ENCODE assay signal across 15 cellular contexts in the genomic region with DNA sequence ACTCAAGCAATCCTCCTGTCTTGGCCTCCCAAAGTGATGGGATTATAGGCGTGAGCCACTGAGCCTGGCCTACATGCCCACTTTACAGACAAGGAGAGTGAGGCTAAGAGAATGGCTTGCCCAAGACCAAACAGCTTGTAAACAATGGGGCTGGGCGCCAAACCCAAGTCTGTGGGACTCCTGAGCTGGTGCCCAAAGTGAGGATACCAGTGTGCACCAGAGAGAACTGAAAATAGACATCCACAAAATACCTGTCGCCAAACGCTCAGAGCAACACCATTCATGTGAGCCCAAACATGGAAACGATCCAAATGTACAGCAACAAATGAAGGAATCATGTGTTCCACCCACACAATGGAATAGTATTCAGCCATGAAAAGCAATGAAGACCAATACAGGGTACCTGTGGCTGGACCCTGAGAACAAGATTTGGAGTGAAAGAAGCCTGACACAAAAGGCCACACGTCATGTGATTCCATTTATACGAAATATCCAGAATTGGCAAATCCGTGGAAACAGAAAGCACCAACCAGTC. TPM values are rescaled to one million over a fixed set of nuclear protein-coding genes. Genes with fewer than 3 reads are reported as not detected.
DNase-seq lines count a peak whose midpoint lies in the region; ATAC-seq, FAIRE-seq and TF ChIP-seq lines count a peak whose summit lies in the region.
"Had no signal": no experiment of that assay in that cellular context is flagged by ENCODE, and none has a peak within 500 bp of the region (broad histone marks: within the 10 kb centered on the region; RNA-seq: fewer than 3 reads in every experiment).

No MANE protein-coding gene starts in this region.

- H3K4me1 ChIP-seq in A549 (peaks cover 32% of the 10 kb centered on the region), endodermal cell (ENCODE audit: control insufficient read depth, insufficient read depth, low read length) (peaks cover 22% of the 10 kb centered on the region)
- peaks cover 0 to 2% of the 10 kb centered on the region in 2 donors for H3K4me1 ChIP-seq in naive thymus-derived CD4-positive, alpha-beta T cell (ENCODE audit: control insufficient read depth in 2 of 2, insufficient read depth in 2 of 2, low read length in 2 of 2)

- 90% methylated on average over 8 of the region's 8 CpGs for WGBS in A549 (ENCODE audit: missing lambda C conversion rate)
- 96% methylated on average over 7 to 8 of the region's 8 CpGs for WGBS in endodermal cell (ENCODE audit: insufficient coverage in 1 of 2, insufficient read length in 1 of 2), 2 experiments

- no peak overlapping the region for H3K27ac Mint-ChIP-seq in endodermal cell
- peak overlapping the region; percentile 71 for H3K27ac Mint-ChIP-seq in progenitor cell of endocrine pancreas
- H3K27ac Mint-ChIP-seq in naive thymus-derived CD4-positive, alpha-beta T cell = no peak overlapping the region

- CTCF ChIA-PET in A549 (lab: Yijun Ruan, JAX) = interaction anchor here (0.6 to 1.6 kb wide), 17 partner anchors 14 to 673 kb away, joined by 3 to 9 read pairs (median 4); no protein-coding TSS in a partner anchor
- CTCF ChIA-PET in naive thymus-derived CD4-positive, alpha-beta T cell (lab: Charles Lee) = interaction anchor here (0.6 kb wide), 1 partner anchor 79 kb away, joined by 3 read pairs; no protein-coding TSS in a partner anchor

- H3K27me3 Mint-ChIP-seq in endodermal cell (ENCODE audit: insufficient read depth) (no peaks in the 10 kb centered on the region), progenitor cell of endocrine pancreas (no peaks in the 10 kb centered on the region)
- no peaks in the 10 kb centered on the region for H3K27me3 Mint-ChIP-seq in naive thymus-derived CD4-positive, alpha-beta T cell

- H3K36me3 ChIP-seq in H7 (replicated peaks; ENCODE audit: control insufficient read depth, insufficient read depth, low read length) (no peaks in the 10 kb centered on the region), endodermal cell (ENCODE audit: control insufficient read depth, insufficient read depth, low read length) (peaks cover 3% of the 10 kb centered on the region)
- peaks cover 0 to 9% (median 0%) of the 10 kb centered on the region in 3 experiments for H3K36me3 ChIP-seq in naive thymus-derived CD4-positive, alpha-beta T cell (ENCODE audit: control insufficient read depth in 2 of 3, insufficient read depth in 3 of 3, low read length in 3 of 3)

- no peak for ATAC-seq in A549
- ATAC-seq in naive thymus-derived CD4-positive, alpha-beta T cell = no peak
- no peak for ATAC-seq in HG03565 (IDR thresholded peaks at IDR 0.05; ENCODE audit: unreplicated experiment)

- peaks cover 20% of the 10 kb centered on the region for H3K4me1 Mint-ChIP-seq in endodermal cell
- H3K4me1 Mint-ChIP-seq in progenitor cell of endocrine pancreas (ENCODE audit: low read depth) = peaks cover 27% of the 10 kb centered on the region
- H3K4me1 Mint-ChIP-seq in naive thymus-derived CD4-positive, alpha-beta T cell = peaks cover 0 to 4% (median under 1%) of the 10 kb centered on the region in 7 donors

- H3K36me3 Mint-ChIP-seq in endodermal cell (ENCODE audit: low read depth) = peaks cover 5% of the 10 kb centered on the region
- H3K36me3 Mint-ChIP-seq in progenitor cell of endocrine pancreas (ENCODE audit: insufficient read depth) = no peaks in the 10 kb centered on the region
- no peaks in the 10 kb centered on the region for H3K36me3 Mint-ChIP-seq in naive thymus-derived CD4-positive, alpha-beta T cell

- DNase-seq in A549 (ENCODE audit: low read depth in 1 of 2, low spot score in 1 of 2) (no peak), H7 (peak; percentile 10), endodermal cell (peak; percentile 23), progenitor cell of endocrine pancreas (ENCODE audit: low spot score, unreplicated experiment) (no peak), ureter (ENCODE audit: low spot score) (no peak), NCI-H1436 (lab: John Stamatoyannopoulos, UW) (no peak)
- no peak for DNase-seq in naive thymus-derived CD4-positive, alpha-beta T cell
- DNase-seq: AML-193, DMS79 treated with DMSO at 0.1 percent for 48 hours, HCEC 1CT, KBM-7, MV-4-11, NCI-H187, NCI-H2227 treated with DMSO at 0.1 percent for 48 hours had no signal

- no peak for TF ChIP-seq EP300 in A549 (IDR thresholded peaks at IDR 0.05)

- POLR2A ChIA-PET in A549 (lab: Yijun Ruan, JAX) = interaction anchor here (0.6 kb wide), 1 partner anchor 89 kb away, joined by 3 read pairs; no protein-coding TSS in a partner anchor
- POLR2A ChIA-PET in naive thymus-derived CD4-positive, alpha-beta T cell (lab: Charles Lee) = interaction anchor here (0.5 to 0.6 kb wide), 2 partner anchors 96 to 167 kb away, joined by 3 to 4 read pairs; no protein-coding TSS in a partner anchor

- no peak overlapping the region for H3K9ac ChIP-seq in endodermal cell (ENCODE audit: extremely low read depth, low read length, poor library complexity, severe bottlenecking)

- FAIRE-seq in A549 (lab: Jason Lieb, UNC) = no peak

- intact Hi-C loops in naive thymus-derived CD4-positive, alpha-beta T cell (cut with micrococcal nuclease) = loop anchor here (2.0 to 5.0 kb wide), 2 partner anchors 163 kb away; a partner anchor contains a TSS

- H3K4me3 Mint-ChIP-seq in endodermal cell (no peak overlapping the region), progenitor cell of endocrine pancreas (ENCODE audit: low read depth) (no peak overlapping the region)
- H3K4me3 Mint-ChIP-seq in naive thymus-derived CD4-positive, alpha-beta T cell = no peak overlapping the region

- TF ChIP-seq RAD21 in A549 (conservative IDR thresholded peaks at IDR 0.05 in 1 of 2, IDR thresholded peaks at IDR 0.05 in 1 of 2) = no peak

- no peak overlapping the region for H3K4me3 ChIP-seq in A549
- no peak overlapping the region for H3K4me3 ChIP-seq in H7 (ENCODE audit: insufficient read depth, low read depth, low read length)
- H3K4me3 ChIP-seq in endodermal cell (ENCODE audit: low read length) = no peak overlapping the region
- no peak overlapping the region for H3K4me3 ChIP-seq in naive thymus-derived CD4-positive, alpha-beta T cell (ENCODE audit: low read length)

- H3K9me3 ChIP-seq in A549 (no peaks in the 10 kb centered on the region), endodermal cell (ENCODE audit: control insufficient read depth, low read length) (no peaks in the 10 kb centered on the region)
- H3K9me3 ChIP-seq in naive thymus-derived CD4-positive, alpha-beta T cell (ENCODE audit: control insufficient read depth in 2 of 3, low read length in 3 of 3) = no peaks in the 10 kb centered on the region

- H3K27ac ChIP-seq in A549 = no peak overlapping the region
- no peak overlapping the region for H3K27ac ChIP-seq in endodermal cell (ENCODE audit: low read depth, low read length)
- no peak overlapping the region for H3K27ac ChIP-seq in naive thymus-derived CD4-positive, alpha-beta T cell (ENCODE audit: low read depth, low read length)

- H3K9me3 Mint-ChIP-seq in endodermal cell (no peaks in the 10 kb centered on the region), progenitor cell of endocrine pancreas (ENCODE audit: low read depth) (no peaks in the 10 kb centered on the region)
- no peaks in the 10 kb centered on the region for H3K9me3 Mint-ChIP-seq in naive thymus-derived CD4-positive, alpha-beta T cell

- H3K4me2 ChIP-seq in A549 = no peak overlapping the region

- TF ChIP-seq POLR2A in A549 (IDR thresholded peaks at IDR 0.05; ENCODE audit: low read length) = no peak

- TF ChIP-seq CTCF in A549 (IDR thresholded peaks at IDR 0.05) = no peak
- no peak for TF ChIP-seq CTCF in endodermal cell (conservative IDR thresholded peaks at IDR 0.05)
- TF ChIP-seq CTCF in progenitor cell of endocrine pancreas (IDR thresholded peaks at IDR 0.05; ENCODE audit: unreplicated experiment) = no peak

- H3K27me3 ChIP-seq in H7 (ENCODE audit: control insufficient read depth, insufficient read depth, low read length) = no peaks in the 10 kb centered on the region
- no peaks in the 10 kb centered on the region for H3K27me3 ChIP-seq in endodermal cell (ENCODE audit: control insufficient read depth, insufficient read depth, low read length, poor library complexity, severe bottlenecking)
- H3K27me3 ChIP-seq in naive thymus-derived CD4-positive, alpha-beta T cell (ENCODE audit: control insufficient read depth in 2 of 2, insufficient read depth in 2 of 2, low read length in 2 of 2) = no peaks in the 10 kb centered on the region

TF ChIP-seq in A549, 52 proteins besides CTCF, POLR2A, EP300 and RAD21:
- no peak for TF ChIP-seq CBX8 (IDR thresholded peaks at IDR 0.05)
- TF ChIP-seq CHD4 (IDR thresholded peaks at IDR 0.05; ENCODE audit: borderline replicate concordance) = 0 out of 2 replicates have a peak, but pooled peaks have one; percentile 45
- TF ChIP-seq RNF2 (IDR thresholded peaks at IDR 0.05; ENCODE audit: borderline replicate concordance, low read depth) = no peak
- no peak for TF ChIP-seq NR3C1 (IDR thresholded peaks at IDR 0.05)
- no peak for TF ChIP-seq KDM5A (IDR thresholded peaks at IDR 0.05)

RNA-seq across cellular contexts. Expression of a gene that starts 38.2 kb away (rescaled TPM):
- polyA plus RNA-seq in A549 (2011; rRNA removed) (22.7 and 38.9 TPM in 2 replicates), A549 (2017; fragmentation: RNase III; extraction: RNeasy Plus Mini Kit Qiagen cat#74134 plus additional on column Dnase treatment) (46.6 to 50.8 TPM (median 50.6 TPM) in 3 replicates)
- 14.7 and 16.4 TPM in 2 replicates for polyA plus RNA-seq in A549 (2012; cell fraction: cytosol; rRNA removed)
- polyA plus RNA-seq in A549 (2012; cell fraction: nucleus; rRNA removed) = 12.0 and 19.6 TPM in 2 replicates
- polyA minus RNA-seq in A549 (2011; rRNA and poly(A)+ RNA removed) = 32.7 and 36.2 TPM in 2 replicates
- 14.2 and 14.7 TPM in 2 replicates for total RNA-seq in H7 (2014; rRNA removed; shearing (Covaris generic))
- total RNA-seq in endodermal cell (10 to 100 TPM; 71.5 to 77.1 TPM), progenitor cell of endocrine pancreas (64.1 and 64.8 TPM in 2 replicates), ureter (62.5 TPM)
- 62.9 TPM for polyA plus RNA-seq in endodermal cell (2013, experiment 1 of 2)
- 60.4 TPM for polyA plus RNA-seq in endodermal cell (2013, experiment 2 of 2)
- 100 to 1,000 TPM in 2 of 5 experiments, 10 to 100 TPM in 3; 68.4 to 139 (median 81.9) TPM for total RNA-seq in naive thymus-derived CD4-positive, alpha-beta T cell
- 10 to 100 TPM; 16.5 to 19.8 TPM for polyA plus RNA-seq in naive thymus-derived CD4-positive, alpha-beta T cell

RNA-seq across cellular contexts. Expression of a gene that starts 38.8 kb away (rescaled TPM):
- 53.9 and 59.7 TPM in 2 replicates for polyA plus RNA-seq in A549 (2011; rRNA removed)
- 19.3 and 25.5 TPM in 2 replicates for polyA plus RNA-seq in A549 (2012; cell fraction: cytosol; rRNA removed)
- 8.5 and 11.1 TPM in 2 replicates for polyA plus RNA-seq in A549 (2012; cell fraction: nucleus; rRNA removed)
- 41.2 to 44.7 TPM (median 43.1 TPM) in 3 replicates for polyA plus RNA-seq in A549 (2017; fragmentation: RNase III; extraction: RNeasy Plus Mini Kit Qiagen cat#74134 plus additional on column Dnase treatment)
- polyA minus RNA-seq in A549 (2011; rRNA and poly(A)+ RNA removed) = 47.2 and 53.5 TPM in 2 replicates
- 60.0 and 70.2 TPM in 2 replicates for total RNA-seq in H7 (2014; rRNA removed; shearing (Covaris generic))
- total RNA-seq in endodermal cell = 10 to 100 TPM; 57.8 to 68.1 TPM
- 41.3 TPM for polyA plus RNA-seq in endodermal cell (2013, experiment 1 of 2)
- polyA plus RNA-seq in endodermal cell (2013, experiment 2 of 2) = 38.5 TPM
- total RNA-seq in progenitor cell of endocrine pancreas = 46.0 and 51.7 TPM in 2 replicates
- total RNA-seq in naive thymus-derived CD4-positive, alpha-beta T cell = 10 to 100 TPM; 42.7 to 59.4 (median 53.5) TPM
- 10 to 100 TPM; 32.2 to 47.4 TPM for polyA plus RNA-seq in naive thymus-derived CD4-positive, alpha-beta T cell
- total RNA-seq in ureter = 67.7 TPM

Comparison
In these comparisons a context has a peak if more than half of its experiments do, and no peak if none do; other contexts are left out.
1. DNase-seq: peak in H7 (single experiment) and endodermal cell (single experiment); none in A549 (0 of 2), progenitor cell of endocrine pancreas (single experiment), naive thymus-derived CD4-positive, alpha-beta T cell (0 of 9), ureter (single experiment) and NCI-H1436 (single experiment).